In genomic region chr17:6098466-6099180, GRCh38 we compare ENCODE assay signal across 16 cellular contexts. TPM values are rescaled to one million over a fixed set of nuclear protein-coding genes. Genes with fewer than 3 reads are reported as not detected.
DNase-seq lines count a peak whose midpoint lies in the region; ATAC-seq and TF ChIP-seq lines count a peak whose summit lies in the region.
"Had no signal": no experiment of that assay in that cellular context is flagged by ENCODE, and none has a peak within 500 bp of the region (broad histone marks: within the 10 kb centered on the region; RNA-seq: fewer than 3 reads in every experiment).

No MANE protein-coding gene starts in this region.

- peak overlapping the region; percentile 49 for H3K18ac ChIP-seq in H9 (ENCODE audit: insufficient read length, low read depth, low read length)

- H3K56ac ChIP-seq in H9 (ENCODE audit: insufficient read length, low read depth, low read length), result no peak overlapping the region

- H3K4me1 ChIP-seq in H9 (ENCODE audit: insufficient read depth, low read length) (peaks cover 21% of the 10 kb centered on the region; the same call in 1 of the 2 replicates), SJCRH30 (peaks cover 16% of the 10 kb centered on the region), mucosa of descending colon (ENCODE audit: low read depth) (peaks cover 9% of the 10 kb centered on the region), upper lobe of left lung (peaks cover 0 to 3% (median 0%) of the 10 kb centered on the region in 4 donors), esophagus squamous epithelium (no peaks in the 10 kb centered on the region)

- peak in 1 of 4 donors; percentile 56 for TF ChIP-seq EP300 in upper lobe of left lung (IDR thresholded peaks at IDR 0.05)

- peak overlapping the region; percentile 23 for H3K27ac ChIP-seq in H9 (ENCODE audit: insufficient read length, low read depth, low read length)
- H3K27ac ChIP-seq in SJCRH30, result peak overlapping the region; percentile 40
- H3K27ac ChIP-seq in upper lobe of left lung, result peak overlapping the region in 2 of 4 donors; percentile 46 to 60
- peak overlapping the region in 2 of 4 donors; percentile 36 to 61 for H3K27ac ChIP-seq in esophagus squamous epithelium
- H3K27ac ChIP-seq: ovary had no signal

- H3K27me3 Mint-ChIP-seq in H9 (ENCODE audit: low read depth), result no peaks in the 10 kb centered on the region
- H3K27me3 Mint-ChIP-seq: activated naive CD8-positive, alpha-beta T cell had no signal

- peak overlapping the region; percentile 57 to 95 (median 71) for H3K27ac Mint-ChIP-seq in H9
- H3K27ac Mint-ChIP-seq: activated naive CD8-positive, alpha-beta T cell had no signal

- H3K23me2 ChIP-seq in H9 (ENCODE audit: insufficient read length, low read depth, low read length, poor library complexity, severe bottlenecking), result peaks cover 5% of the 10 kb centered on the region

- H3K4me1 Mint-ChIP-seq in H9, result peaks cover 51 to 55% of the 10 kb centered on the region in 2 experiments

- H2AK5ac ChIP-seq in H9 (ENCODE audit: insufficient read length, low read length), result no peak overlapping the region

- no peak overlapping the region for H3K9ac ChIP-seq in H9 (ENCODE audit: extremely low read depth, insufficient read length, low read length)

- H3K36me3 Mint-ChIP-seq in H9 (ENCODE audit: insufficient read depth in 1 of 3, low read depth in 3 of 3), result peaks cover 41 to 56% (median 48%) of the 10 kb centered on the region in 3 experiments
- H3K36me3 Mint-ChIP-seq: activated naive CD8-positive, alpha-beta T cell had no signal

- WGBS in H9 (ENCODE audit: extremely low coverage, insufficient read length, low lambda C conversion rate), result no CpG with 5 or more reads among the region's 9 CpGs
- 37 to 60% methylated on average over 9 of the region's 9 CpGs for WGBS in upper lobe of left lung, 2 donors
- WGBS in esophagus squamous epithelium, 2 donors, result 65 to 68% methylated on average over 6 to 9 of the region's 9 CpGs

- H3K4me3 ChIP-seq in SJCRH30 (no peak overlapping the region), mucosa of descending colon (no peak overlapping the region), upper lobe of left lung (no peak overlapping the region), esophagus squamous epithelium (no peak overlapping the region)
- H3K4me3 ChIP-seq: ovary had no signal

- no peak overlapping the region for H2BK20ac ChIP-seq in H9 (ENCODE audit: low read depth, low read length, poor library complexity, severe bottlenecking)

- TF ChIP-seq CTCF in H9 (conservative IDR thresholded peaks at IDR 0.05), result no peak
- no peak for TF ChIP-seq CTCF in mucosa of descending colon (IDR thresholded peaks at IDR 0.05)
- no peak for TF ChIP-seq CTCF in upper lobe of left lung (IDR thresholded peaks at IDR 0.05)
- TF ChIP-seq CTCF in esophagus squamous epithelium (IDR thresholded peaks at IDR 0.05), result no peak

- no peak overlapping the region for H3T11ph ChIP-seq in H9 (ENCODE audit: low read length)

- no peaks in the 10 kb centered on the region for H3K9me3 Mint-ChIP-seq in H9

- intact Hi-C loops in Right ventricle myocardium superior (cut with DNase I), result no loop called here
- intact Hi-C loops in mucosa of descending colon (cut with DNase I, micrococcal nuclease), result no loop called here
- intact Hi-C loops in esophagus squamous epithelium (cut with DNase I), result no loop called here

- H3K79me1 ChIP-seq in H9 (ENCODE audit: insufficient read depth, low read depth, low read length, poor library complexity, severe bottlenecking), result no peaks in the 10 kb centered on the region

- H3K4me3 Mint-ChIP-seq in H9, result 0 out of 5 replicates have a peak overlapping the region, but pooled peaks of 1 of the 2 experiments have one; percentile 3
- H3K4me3 Mint-ChIP-seq: activated naive CD8-positive, alpha-beta T cell had no signal

- DNase-seq in H9, result peak; percentile 63
- DNase-seq in SJCRH30, result peak; percentile 60 to 74
- DNase-seq in Right ventricle myocardium superior, result no peak
- peak in 2 of 3 donors; percentile 2 to 21 for DNase-seq in mucosa of descending colon
- DNase-seq in upper lobe of left lung, result no peak
- DNase-seq in Ammon's horn (ENCODE audit: low spot score), result no peak
- no peak for DNase-seq in Kasumi-1 (lab: John Stamatoyannopoulos, UW)
- DNase-seq in esophagus squamous epithelium (lab: John Stamatoyannopoulos, UW), result no peak
- DNase-seq: activated CD4-positive, CD25-positive, alpha-beta regulatory T cell treated with anti-CD3 and anti-CD28 coated beads, Interleukin-2, amount 50 U/mL, for 72 hours; activated CD8-positive, alpha-beta memory T cell treated with anti-CD3 and anti-CD28 coated beads, Interleukin-2, amount 50 U/mL, for 4 hours; Calu3; HCEC 1CT; midbrain; ovary had no signal

- H2BK120ac ChIP-seq in H9 (ENCODE audit: low read depth, low read length, poor library complexity, severe bottlenecking), result no peak overlapping the region

- H3K9me3 ChIP-seq in H9 (ENCODE audit: control insufficient read depth, low read depth, low read length) (no peaks in the 10 kb centered on the region), SJCRH30 (replicated peaks) (no peaks in the 10 kb centered on the region), mucosa of descending colon (no peaks in the 10 kb centered on the region), upper lobe of left lung (no peaks in the 10 kb centered on the region), esophagus squamous epithelium (no peaks in the 10 kb centered on the region)
- H3K9me3 ChIP-seq: ovary had no signal

- H4K8ac ChIP-seq in H9 (replicated peaks; ENCODE audit: insufficient read length, low read depth, low read length), result no peak overlapping the region

- TF ChIP-seq POLR2A in upper lobe of left lung (IDR thresholded peaks at IDR 0.05), result no peak
- no peak for TF ChIP-seq POLR2A in esophagus squamous epithelium (IDR thresholded peaks at IDR 0.05)

- peaks cover 27% of the 10 kb centered on the region for H3K36me3 ChIP-seq in SJCRH30
- H3K36me3 ChIP-seq in mucosa of descending colon (ENCODE audit: low read depth), result no peaks in the 10 kb centered on the region
- no peaks in the 10 kb centered on the region for H3K36me3 ChIP-seq in upper lobe of left lung
- H3K36me3 ChIP-seq in esophagus squamous epithelium, result no peaks in the 10 kb centered on the region
- H3K36me3 ChIP-seq: ovary had no signal

- no peak overlapping the region for H4K91ac ChIP-seq in H9 (ENCODE audit: insufficient read length, low read depth, low read length)

- no peak overlapping the region for H3K23ac ChIP-seq in H9 (ENCODE audit: insufficient read length, low read depth, low read length)

- H3K4ac ChIP-seq in H9 (ENCODE audit: low read depth, low read length), result no peak overlapping the region

- H4K5ac ChIP-seq in H9 (ENCODE audit: insufficient read length, low read depth, low read length), result no peak overlapping the region

- H2BK5ac ChIP-seq in H9 (ENCODE audit: insufficient read length, low read length), result no peak overlapping the region

- 0 out of 2 replicates have a peak overlapping the region, but pooled peaks have one; percentile 17 for H2BK15ac ChIP-seq in H9 (ENCODE audit: low read depth, low read length)

- H3K27me3 ChIP-seq in H9 (ENCODE audit: insufficient read depth, low read length) (no peaks in the 10 kb centered on the region), SJCRH30 (no peaks in the 10 kb centered on the region), upper lobe of left lung (no peaks in the 10 kb centered on the region), esophagus squamous epithelium (peaks cover 0 to 8% (median 0%) of the 10 kb centered on the region in 4 donors)
- H3K27me3 ChIP-seq: ovary had no signal

- no peak overlapping the region for H2AFZ ChIP-seq in H9 (ENCODE audit: low read length)

- H3K79me2 ChIP-seq in H9 (ENCODE audit: insufficient read depth, low read length), result no peaks in the 10 kb centered on the region

- H4K20me1 ChIP-seq in H9 (ENCODE audit: control insufficient read depth, insufficient read depth, insufficient read length), result no peaks in the 10 kb centered on the region

- H2BK12ac ChIP-seq in H9 (ENCODE audit: insufficient read length, low read depth, low read length), result peak overlapping the region; percentile 10

- H3K14ac ChIP-seq in H9 (ENCODE audit: insufficient read depth, low read length), result 0 out of 2 replicates have a peak overlapping the region, but pooled peaks have one; percentile 41

- no peak overlapping the region for H3K4me2 ChIP-seq in H9 (ENCODE audit: insufficient read depth, insufficient read length, low read length)

- peak; percentile 39 for ATAC-seq in Right ventricle myocardium superior (ENCODE audit: poor library complexity)
- no peak for ATAC-seq in mucosa of descending colon
- no peak for ATAC-seq in upper lobe of left lung (ENCODE audit: low FRiP score in 2 of 2)

RNA-seq across cellular contexts. Expression of gene WSCD1, which starts 28.4 kb away (rescaled TPM):
- total RNA-seq in H9 (2021), result 33.6 and 34.9 TPM in 2 replicates
- total RNA-seq in SJCRH30 (2014; rRNA removed; shearing (Covaris generic)), result 99.1 and 101 TPM in 2 replicates
- 11.2 TPM for total RNA-seq in Right ventricle myocardium superior
- total RNA-seq in mucosa of descending colon, result 10 to 100 TPM; 18.7 to 45.8 (median 18.8) TPM
- 10 to 100 TPM in 1 of 6 donors, 1 to 10 TPM in 5; 1.0 to 17.5 (median 3.8) TPM for total RNA-seq in upper lobe of left lung
- total RNA-seq in esophagus squamous epithelium, result 1 to 10 TPM in 2 of 4 donors, under 1 TPM in 1, not detected in 1; 0.22 to 1.6 (median 1.5) TPM
- total RNA-seq: T-helper 1 cell treated with Interleukin-12 subunit alpha and Interleukin-12 subunit beta and Interleukin-4 antibody, amounts not matched to agents 30 ng/mL and 1 ng/mL, for 36 hours had no signal

Comparison
In these comparisons a context has a peak if more than half of its experiments do, and no peak if none do; other contexts are left out.
1. DNase-seq: peak in H9 (single experiment), SJCRH30 (2 of 2) and mucosa of descending colon (2 of 3); none in Right ventricle myocardium superior (single experiment), upper lobe of left lung (0 of 2), Ammon's horn (single experiment), Kasumi-1 (0 of 2) and esophagus squamous epithelium (single experiment).